1 cellular context compared by ENCODE assay signal in genomic region chrX:30649859-30650258, GRCh38.
TF ChIP-seq lines count a peak whose summit lies in the region.

No MANE protein-coding gene starts in this region.

TF ChIP-seq in HepG2, 621 proteins besides CTCF, POLR2A, EP300 and RAD21 (continued from another document and continues in another):
- TF ChIP-seq ZNF513 (CRISPR knock-in tag; conservative IDR thresholded peaks at IDR 0.05): no peak
- TF ChIP-seq PPARG (CRISPR knock-in tag; conservative IDR thresholded peaks at IDR 0.05): peak; percentile 89
- TF ChIP-seq REL (CRISPR knock-in tag; conservative IDR thresholded peaks at IDR 0.05): no peak
- no peak for TF ChIP-seq ZNF510 (CRISPR knock-in tag; IDR thresholded peaks at IDR 0.05; ENCODE audit: low read depth)
- TF ChIP-seq, protein P1, sequence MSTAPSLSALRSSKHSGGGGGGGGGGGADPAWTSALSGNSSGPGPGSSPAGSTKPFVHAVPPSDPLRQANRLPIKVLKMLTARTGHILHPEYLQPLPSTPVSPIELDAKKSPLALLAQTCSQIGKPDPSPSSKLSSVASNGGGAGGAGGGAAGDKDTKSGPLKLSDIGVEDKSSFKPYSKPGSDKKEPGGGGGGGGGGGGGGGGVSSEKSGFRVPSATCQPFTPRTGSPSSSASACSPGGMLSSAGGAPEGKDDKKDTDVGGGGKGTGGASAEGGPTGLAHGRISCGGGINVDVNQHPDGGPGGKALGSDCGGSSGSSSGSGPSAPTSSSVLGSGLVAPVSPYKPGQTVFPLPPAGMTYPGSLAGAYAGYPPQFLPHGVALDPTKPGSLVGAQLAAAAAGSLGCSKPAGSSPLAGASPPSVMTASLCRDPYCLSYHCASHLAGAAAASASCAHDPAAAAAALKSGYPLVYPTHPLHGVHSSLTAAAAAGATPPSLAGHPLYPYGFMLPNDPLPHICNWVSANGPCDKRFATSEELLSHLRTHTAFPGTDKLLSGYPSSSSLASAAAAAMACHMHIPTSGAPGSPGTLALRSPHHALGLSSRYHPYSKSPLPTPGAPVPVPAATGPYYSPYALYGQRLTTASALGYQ (CRISPR knock-in tag; IDR thresholded peaks at IDR 0.05): no peak
- no peak for TF ChIP-seq RNF219 (CRISPR knock-in tag; IDR thresholded peaks at IDR 0.05)
- TF ChIP-seq HMGXB4 (CRISPR knock-in tag; IDR thresholded peaks at IDR 0.05; ENCODE audit: borderline replicate concordance in 1 of 2, low read depth in 1 of 2): no peak
- TF ChIP-seq WIZ (CRISPR knock-in tag; IDR thresholded peaks at IDR 0.05): no peak
- TF ChIP-seq ZNF224 (CRISPR knock-in tag; IDR thresholded peaks at IDR 0.05): no peak
- TF ChIP-seq ZBTB34 (CRISPR knock-in tag; IDR thresholded peaks at IDR 0.05): no peak
- peak; percentile 25; the same call in 1 of the 2 replicates for TF ChIP-seq ZNF644 (CRISPR knock-in tag; IDR thresholded peaks at IDR 0.05; ENCODE audit: low read depth)
- no peak for TF ChIP-seq ZNF782 (CRISPR knock-in tag; IDR thresholded peaks at IDR 0.05; ENCODE audit: borderline replicate concordance)
- no peak for TF ChIP-seq GABPA (IDR thresholded peaks at IDR 0.05; ENCODE audit: low read depth, low read length)
- TF ChIP-seq GABPA (CRISPR knock-in tag; IDR thresholded peaks at IDR 0.05; ENCODE audit: low read depth): peak; percentile 22; the same call in 1 of the 2 replicates
- TF ChIP-seq, protein P2, sequence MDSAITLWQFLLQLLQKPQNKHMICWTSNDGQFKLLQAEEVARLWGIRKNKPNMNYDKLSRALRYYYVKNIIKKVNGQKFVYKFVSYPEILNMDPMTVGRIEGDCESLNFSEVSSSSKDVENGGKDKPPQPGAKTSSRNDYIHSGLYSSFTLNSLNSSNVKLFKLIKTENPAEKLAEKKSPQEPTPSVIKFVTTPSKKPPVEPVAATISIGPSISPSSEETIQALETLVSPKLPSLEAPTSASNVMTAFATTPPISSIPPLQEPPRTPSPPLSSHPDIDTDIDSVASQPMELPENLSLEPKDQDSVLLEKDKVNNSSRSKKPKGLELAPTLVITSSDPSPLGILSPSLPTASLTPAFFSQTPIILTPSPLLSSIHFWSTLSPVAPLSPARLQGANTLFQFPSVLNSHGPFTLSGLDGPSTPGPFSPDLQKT (CRISPR knock-in tag; IDR thresholded peaks at IDR 0.05; ENCODE audit: borderline replicate concordance): no peak
- no peak for TF ChIP-seq ATF6 (CRISPR knock-in tag; conservative IDR thresholded peaks at IDR 0.05)
- TF ChIP-seq ZNF496 (CRISPR knock-in tag; IDR thresholded peaks at IDR 0.05; ENCODE audit: insufficient replicate concordance): no peak
- TF ChIP-seq MED1 (CRISPR knock-in tag; IDR thresholded peaks at IDR 0.05): peak; percentile 96
- peak; percentile 72 for TF ChIP-seq BCL6 (CRISPR knock-in tag; IDR thresholded peaks at IDR 0.05)
- TF ChIP-seq TFDP2 (CRISPR knock-in tag; IDR thresholded peaks at IDR 0.05): no peak
- TF ChIP-seq HNF1B (CRISPR knock-in tag; IDR thresholded peaks at IDR 0.05): no peak
- no peak for TF ChIP-seq ZNF382 (CRISPR knock-in tag; IDR thresholded peaks at IDR 0.05; ENCODE audit: borderline replicate concordance)
- TF ChIP-seq CSRNP1 (CRISPR knock-in tag; IDR thresholded peaks at IDR 0.05): no peak
- no peak for TF ChIP-seq NONO (IDR thresholded peaks at IDR 0.05)
- TF ChIP-seq NONO (CRISPR knock-in tag; conservative IDR thresholded peaks at IDR 0.05): no peak
- no peak for TF ChIP-seq ZNF441 (CRISPR knock-in tag; IDR thresholded peaks at IDR 0.05; ENCODE audit: borderline replicate concordance)
- no peak for TF ChIP-seq ZBTB7A (CRISPR knock-in tag; IDR thresholded peaks at IDR 0.05)
- no peak for TF ChIP-seq ZNF576 (CRISPR knock-in tag; IDR thresholded peaks at IDR 0.05)
- no peak for TF ChIP-seq STAG1 (CRISPR knock-in tag; IDR thresholded peaks at IDR 0.05)
- TF ChIP-seq ZNF230 (CRISPR knock-in tag; IDR thresholded peaks at IDR 0.05): no peak
- TF ChIP-seq ZNF264 (CRISPR knock-in tag; IDR thresholded peaks at IDR 0.05): no peak
- TF ChIP-seq ZNF260 (CRISPR knock-in tag; IDR thresholded peaks at IDR 0.05; ENCODE audit: borderline replicate concordance, low read depth): no peak
- TF ChIP-seq, protein P3, sequence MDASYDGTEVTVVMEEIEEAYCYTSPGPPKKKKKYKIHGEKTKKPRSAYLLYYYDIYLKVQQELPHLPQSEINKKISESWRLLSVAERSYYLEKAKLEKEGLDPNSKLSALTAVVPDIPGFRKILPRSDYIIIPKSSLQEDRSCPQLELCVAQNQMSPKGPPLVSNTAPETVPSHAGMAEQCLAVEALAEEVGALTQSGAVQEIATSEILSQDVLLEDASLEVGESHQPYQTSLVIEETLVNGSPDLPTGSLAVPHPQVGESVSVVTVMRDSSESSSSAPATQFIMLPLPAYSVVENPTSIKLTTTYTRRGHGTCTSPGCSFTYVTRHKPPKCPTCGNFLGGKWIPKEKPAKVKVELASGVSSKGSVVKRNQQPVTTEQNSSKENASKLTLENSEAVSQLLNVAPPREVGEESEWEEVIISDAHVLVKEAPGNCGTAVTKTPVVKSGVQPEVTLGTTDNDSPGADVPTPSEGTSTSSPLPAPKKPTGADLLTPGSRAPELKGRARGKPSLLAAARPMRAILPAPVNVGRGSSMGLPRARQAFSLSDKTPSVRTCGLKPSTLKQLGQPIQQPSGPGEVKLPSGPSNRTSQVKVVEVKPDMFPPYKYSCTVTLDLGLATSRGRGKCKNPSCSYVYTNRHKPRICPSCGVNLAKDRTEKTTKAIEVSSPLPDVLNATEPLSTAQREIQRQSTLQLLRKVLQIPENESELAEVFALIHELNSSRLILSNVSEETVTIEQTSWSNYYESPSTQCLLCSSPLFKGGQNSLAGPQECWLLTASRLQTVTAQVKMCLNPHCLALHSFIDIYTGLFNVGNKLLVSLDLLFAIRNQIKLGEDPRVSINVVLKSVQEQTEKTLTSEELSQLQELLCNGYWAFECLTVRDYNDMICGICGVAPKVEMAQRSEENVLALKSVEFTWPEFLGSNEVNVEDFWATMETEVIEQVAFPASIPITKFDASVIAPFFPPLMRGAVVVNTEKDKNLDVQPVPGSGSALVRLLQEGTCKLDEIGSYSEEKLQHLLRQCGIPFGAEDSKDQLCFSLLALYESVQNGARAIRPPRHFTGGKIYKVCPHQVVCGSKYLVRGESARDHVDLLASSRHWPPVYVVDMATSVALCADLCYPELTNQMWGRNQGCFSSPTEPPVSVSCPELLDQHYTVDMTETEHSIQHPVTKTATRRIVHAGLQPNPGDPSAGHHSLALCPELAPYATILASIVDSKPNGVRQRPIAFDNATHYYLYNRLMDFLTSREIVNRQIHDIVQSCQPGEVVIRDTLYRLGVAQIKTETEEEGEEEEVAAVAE (CRISPR knock-in tag; IDR thresholded peaks at IDR 0.05; ENCODE audit: borderline replicate concordance): 0 out of 2 replicates have a peak, but pooled peaks have one; percentile 50
